In the genomic region with DNA sequence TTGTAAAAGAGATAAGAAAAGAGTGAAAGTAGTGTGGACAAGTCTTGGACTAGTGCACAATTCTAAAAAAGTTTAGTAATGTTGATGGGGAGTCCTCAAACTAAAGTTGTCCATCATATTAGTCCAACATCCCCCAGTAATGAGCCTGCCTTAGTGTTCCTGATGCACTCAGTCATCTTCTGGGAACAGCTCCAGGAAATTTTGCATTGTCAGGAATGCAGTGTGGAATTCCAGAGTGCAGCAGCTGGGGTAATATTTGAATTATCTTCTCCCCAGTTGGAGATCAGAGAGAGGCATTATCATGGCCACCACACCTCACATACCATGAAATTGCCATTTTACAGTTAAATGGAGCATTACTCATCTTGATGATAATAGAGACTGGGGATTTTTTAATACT, we compare ENCODE assay signal across 14 cellular contexts.
DNase-seq lines count a peak whose midpoint lies in the region; ATAC-seq and TF ChIP-seq lines count a peak whose summit lies in the region.
"Had no signal": no experiment of that assay in that cellular context is flagged by ENCODE, and none has a peak within 500 bp of the region (broad histone marks: within the 10 kb centered on the region; RNA-seq: fewer than 3 reads in every experiment).

No MANE protein-coding gene starts in this region.

- H3K14ac ChIP-seq in trophoblast cell (ENCODE audit: low read length): no peak overlapping the region

- no peak overlapping the region for H3K4ac ChIP-seq in trophoblast cell (ENCODE audit: low read depth, low read length)

- no peak overlapping the region for H2BK5ac ChIP-seq in trophoblast cell (ENCODE audit: low read depth, low read length, poor library complexity)

- H3K79me1 ChIP-seq in trophoblast cell (ENCODE audit: low read length): no peaks in the 10 kb centered on the region

- no peaks in the 10 kb centered on the region for H3K27me3 Mint-ChIP-seq in stimulated activated naive CD8-positive, alpha-beta T cell treated with anti-CD3 and anti-CD28 coated beads, Interleukin-15, amount 100 ng/mL, for 72 hours
- H3K27me3 Mint-ChIP-seq: IgD-negative memory B cell had no signal

- no peaks in the 10 kb centered on the region for H3K79me2 ChIP-seq in trophoblast cell (ENCODE audit: control insufficient read depth, insufficient read depth, low read length, poor library complexity)

- ATAC-seq in stimulated activated naive CD8-positive, alpha-beta T cell treated with anti-CD3 and anti-CD28 coated beads, Interleukin-15, amount 100 ng/mL, for 72 hours: no peak
- ATAC-seq in GM21529 (IDR thresholded peaks at IDR 0.05; ENCODE audit: unreplicated experiment) (no peak), GM18858 (IDR thresholded peaks at IDR 0.05; ENCODE audit: unreplicated experiment) (no peak)
- ATAC-seq: esophagus mucosa had no signal

- no peak overlapping the region for H3K18ac ChIP-seq in trophoblast cell (ENCODE audit: low read length)

- H3K27me3 ChIP-seq in trophoblast cell (ENCODE audit: insufficient read depth, low read length) (no peaks in the 10 kb centered on the region), left ventricle myocardium inferior (ENCODE audit: low read depth) (no peaks in the 10 kb centered on the region)

- H4K91ac ChIP-seq in trophoblast cell (ENCODE audit: low read depth, low read length): no peak overlapping the region

- no peak overlapping the region for H2BK120ac ChIP-seq in trophoblast cell (ENCODE audit: insufficient read depth, low read length, poor library complexity)

- H3K23ac ChIP-seq in trophoblast cell (ENCODE audit: low read length): no peak overlapping the region

- no peaks in the 10 kb centered on the region for H3K4me1 Mint-ChIP-seq in stimulated activated naive CD8-positive, alpha-beta T cell treated with anti-CD3 and anti-CD28 coated beads, Interleukin-15, amount 100 ng/mL, for 72 hours
- H3K4me1 Mint-ChIP-seq: IgD-negative memory B cell, nephron progenitor cell had no signal

- H2AK5ac ChIP-seq in trophoblast cell (ENCODE audit: low read length): no peak overlapping the region

- intact Hi-C loops in left ventricle myocardium inferior (cut with micrococcal nuclease): no loop called here

- TF ChIP-seq CTCF in left ventricle myocardium inferior (IDR thresholded peaks at IDR 0.05; ENCODE audit: borderline replicate concordance): no peak

- DNase-seq in EH (ENCODE audit: low read depth) (peak; percentile 98), NCI-H226 (peak; percentile 99), dedifferentiated amniotic fluid mesenchymal stem cell (ENCODE audit: extremely low spot score) (peak; percentile 77), trophoblast cell (peak; percentile 50 to 53), left ventricle myocardium inferior (no peak)
- no peak for DNase-seq in stimulated activated naive CD8-positive, alpha-beta T cell treated with anti-CD3 and anti-CD28 coated beads, Interleukin-15, amount 100 ng/mL, for 72 hours
- DNase-seq: activated T-cell treated with anti-CD3 and anti-CD28 coated beads for 4 hours, aorta, left cardiac atrium, nephron progenitor cell had no signal

- no peak overlapping the region for H3K4me2 ChIP-seq in trophoblast cell (ENCODE audit: low read length)

- no peak overlapping the region for H3K9ac ChIP-seq in trophoblast cell (ENCODE audit: low read length)

- H2AFZ ChIP-seq in trophoblast cell (ENCODE audit: insufficient read depth, low read length, poor library complexity): no peak overlapping the region

- H3K4me3 ChIP-seq in trophoblast cell (ENCODE audit: low read depth, low read length) (no peak overlapping the region), left ventricle myocardium inferior (no peak overlapping the region)

- H3K9me3 ChIP-seq in trophoblast cell (ENCODE audit: insufficient read depth, low read depth, low read length) (no peaks in the 10 kb centered on the region), left ventricle myocardium inferior (replicated peaks) (no peaks in the 10 kb centered on the region)

- H3K36me3 ChIP-seq in trophoblast cell (ENCODE audit: control insufficient read depth in 1 of 2, insufficient read depth in 2 of 2, low read length in 2 of 2) (no peaks in the 10 kb centered on the region), left ventricle myocardium inferior (no peaks in the 10 kb centered on the region)

- no peak overlapping the region for H4K8ac ChIP-seq in trophoblast cell (ENCODE audit: low read depth, low read length)

- H3K9me3 Mint-ChIP-seq in stimulated activated naive CD8-positive, alpha-beta T cell treated with anti-CD3 and anti-CD28 coated beads, Interleukin-15, amount 100 ng/mL, for 72 hours: peaks cover 8 to 17% of the 10 kb centered on the region in 2 donors
- H3K9me3 Mint-ChIP-seq: nephron progenitor cell had no signal

- no peak overlapping the region for H3K27ac Mint-ChIP-seq in stimulated activated naive CD8-positive, alpha-beta T cell treated with anti-CD3 and anti-CD28 coated beads, Interleukin-15, amount 100 ng/mL, for 72 hours
- H3K27ac Mint-ChIP-seq: IgD-negative memory B cell, nephron progenitor cell had no signal

- H3K27ac ChIP-seq in trophoblast cell (ENCODE audit: low read depth, low read length) (no peak overlapping the region), left ventricle myocardium inferior (replicated peaks) (no peak overlapping the region)

- H3K4me1 ChIP-seq in trophoblast cell (ENCODE audit: control insufficient read depth in 1 of 2, insufficient read depth in 2 of 2, low read length in 2 of 2) (no peaks in the 10 kb centered on the region), left ventricle myocardium inferior (no peaks in the 10 kb centered on the region)

- H2BK12ac ChIP-seq in trophoblast cell (ENCODE audit: low read length): no peak overlapping the region

- no peak overlapping the region for H4K12ac ChIP-seq in trophoblast cell (ENCODE audit: low read depth, low read length)

- no peak overlapping the region for H3K4me3 Mint-ChIP-seq in stimulated activated naive CD8-positive, alpha-beta T cell treated with anti-CD3 and anti-CD28 coated beads, Interleukin-15, amount 100 ng/mL, for 72 hours
- H3K4me3 Mint-ChIP-seq: IgD-negative memory B cell, nephron progenitor cell had no signal

Comparison
In these comparisons a context has a peak if more than half of its experiments do, and no peak if none do; other contexts are left out.
1. DNase-seq: peak in EH (single experiment), NCI-H226 (single experiment), dedifferentiated amniotic fluid mesenchymal stem cell (single experiment) and trophoblast cell (2 of 2); none in stimulated activated naive CD8-positive, alpha-beta T cell treated with anti-CD3 and anti-CD28 coated beads, Interleukin-15, amount 100 ng/mL, for 72 hours (0 of 2) and left ventricle myocardium inferior (single experiment).